8 cellular contexts compared by ENCODE assay signal in genomic region chr9:37902804-37903580, GRCh38. TPM values are rescaled to one million over a fixed set of nuclear protein-coding genes. Genes with fewer than 3 reads are reported as not detected.
DNase-seq lines count a peak whose midpoint lies in the region; ATAC-seq and TF ChIP-seq lines count a peak whose summit lies in the region.

No MANE protein-coding gene starts in this region.

- POLR2A ChIA-PET in SK-N-SH (lab: Yijun Ruan, JAX), result no interaction called here

- no peak overlapping the region for H3K18ac ChIP-seq in neuronal stem cell (ENCODE audit: low read length)

- no peaks in the 10 kb centered on the region for H3K27me3 ChIP-seq in cardiac muscle cell
- H3K27me3 ChIP-seq in SK-N-SH (ENCODE audit: insufficient read depth), result no peaks in the 10 kb centered on the region
- H3K27me3 ChIP-seq in neuronal stem cell (ENCODE audit: control insufficient read depth in 3 of 3, insufficient read depth in 3 of 3, low read depth in 1 of 3, low read length in 3 of 3), result no peaks in the 10 kb centered on the region

- H3K4me1 ChIP-seq in cardiac muscle cell (ENCODE audit: low read depth) (peaks cover 10% of the 10 kb centered on the region), SK-N-SH (ENCODE audit: control insufficient read depth in 1 of 2, insufficient read depth in 2 of 2, low read depth in 1 of 2, low read length in 1 of 2) (peaks cover 4 to 22% of the 10 kb centered on the region in 2 experiments; a peak in 3 of 4 replicates), neuronal stem cell (ENCODE audit: control insufficient read depth in 2 of 2, insufficient read depth in 1 of 2, low read depth in 1 of 2, low read length in 2 of 2) (peaks cover 8 to 14% of the 10 kb centered on the region in 2 donors)

- H4K91ac ChIP-seq in neuronal stem cell (ENCODE audit: low read depth, low read length, poor library complexity), result no peak overlapping the region

- H3K79me2 ChIP-seq in SK-N-SH (ENCODE audit: insufficient read depth), result peaks cover 47% of the 10 kb centered on the region

- H3K4me2 ChIP-seq in SK-N-SH (peak overlapping the region; percentile 82), neuronal stem cell (ENCODE audit: insufficient read depth, low read length, poor library complexity, severe bottlenecking) (peak overlapping the region; percentile 75)

- no peak overlapping the region for H4K8ac ChIP-seq in neuronal stem cell (ENCODE audit: low read depth, low read length)

- no peak for TF ChIP-seq EP300 in SK-N-SH (IDR thresholded peaks at IDR 0.05; ENCODE audit: borderline replicate concordance in 1 of 2, low read depth in 1 of 2, low read length in 1 of 2)

- H3K4ac ChIP-seq in neuronal stem cell (ENCODE audit: low read length), result no peak overlapping the region

- no peaks in the 10 kb centered on the region for H4K20me1 ChIP-seq in SK-N-SH (ENCODE audit: insufficient read depth)

- TF ChIP-seq CTCF in cardiac muscle cell (IDR thresholded peaks at IDR 0.05; ENCODE audit: low read depth, low read length) (no peak), SK-N-SH (IDR thresholded peaks at IDR 0.05) (no peak)

- WGBS in SK-N-SH (ENCODE audit: low lambda C conversion rate), result 7% methylated on average over 13 of the region's 14 CpGs
- no CpG with 5 or more reads among the region's 14 CpGs for WGBS in neuronal stem cell (ENCODE audit: extremely low coverage in 2 of 2, insufficient read length in 2 of 2, insufficient replicate concordance in 1 of 2), 2 donors

- H2BK12ac ChIP-seq in neuronal stem cell (ENCODE audit: low read length), result no peak overlapping the region

- H3K36me3 ChIP-seq in cardiac muscle cell, result peaks cover 10% of the 10 kb centered on the region
- peaks cover 0 to 5% of the 10 kb centered on the region in 2 experiments for H3K36me3 ChIP-seq in SK-N-SH (replicated peaks in 1 of 2; ENCODE audit: control insufficient read depth in 1 of 2, insufficient read depth in 2 of 2, low read length in 1 of 2)
- H3K36me3 ChIP-seq in neuronal stem cell (replicated peaks in 1 of 2; ENCODE audit: control insufficient read depth in 2 of 2, insufficient read depth in 2 of 2, low read length in 2 of 2), result peaks cover 5 to 30% of the 10 kb centered on the region in 2 donors

- H2BK15ac ChIP-seq in neuronal stem cell (ENCODE audit: low read length), result no peak overlapping the region

- H3K79me1 ChIP-seq in neuronal stem cell (ENCODE audit: low read depth, low read length), result no peaks in the 10 kb centered on the region

- H3F3A ChIP-seq in SK-N-SH (replicated peaks; ENCODE audit: insufficient read depth), result peaks cover 5% of the 10 kb centered on the region

- H3K4me3 ChIP-seq in cardiac muscle cell, result peak overlapping the region; percentile 75
- peak overlapping the region; percentile 75 to 93 for H3K4me3 ChIP-seq in SK-N-SH (ENCODE audit: low read depth in 2 of 2, low read length in 1 of 2)
- peak overlapping the region; percentile 68 to 95 for H3K4me3 ChIP-seq in neuronal stem cell (ENCODE audit: low read length in 2 of 2)

- H3K23ac ChIP-seq in neuronal stem cell (ENCODE audit: low read depth, low read length, poor library complexity), result no peak overlapping the region

- TF ChIP-seq RAD21 in SK-N-SH (IDR thresholded peaks at IDR 0.05; ENCODE audit: low read length), result no peak

- H3K9ac ChIP-seq in SK-N-SH (peak overlapping the region; percentile 56), neuronal stem cell (ENCODE audit: low read depth, low read length, poor library complexity) (peak overlapping the region; percentile 96)

- intact Hi-C loops in Right ventricle myocardium inferior (cut with DNase I), result loop anchor here (5.0 to 10.0 kb wide), 2 partner anchors 98 to 529 kb away; partner anchors contain the start of gene DCAF10
- intact Hi-C loops in posterior vena cava (cut with DNase I), result no loop called here

- H3K14ac ChIP-seq in neuronal stem cell (ENCODE audit: low read length), result no peak overlapping the region

- ATAC-seq in Right ventricle myocardium inferior (no peak), HG03025 (IDR thresholded peaks at IDR 0.05; ENCODE audit: low FRiP score, unreplicated experiment) (peak; percentile 2), esophagus mucosa (peak; percentile 2)

- H2BK120ac ChIP-seq in neuronal stem cell (ENCODE audit: low read depth, low read length), result no peak overlapping the region

- H3K27ac ChIP-seq in cardiac muscle cell (peak overlapping the region; percentile 78), SK-N-SH (ENCODE audit: low read depth in 2 of 2, low read length in 1 of 2) (peak overlapping the region; percentile 56 to 78), neuronal stem cell (replicated peaks; ENCODE audit: low read length) (no peak overlapping the region)

- H2BK5ac ChIP-seq in neuronal stem cell (ENCODE audit: low read length), result no peak overlapping the region

- CTCF ChIA-PET in SK-N-SH (lab: Yijun Ruan, JAX), result interaction anchor here (0.7 to 5.0 kb wide), 5 partner anchors 11 to 240 kb away, joined by 3 to 31 read pairs (median 3); no protein-coding TSS in a partner anchor

- H2AK5ac ChIP-seq in neuronal stem cell (ENCODE audit: low read depth, low read length), result no peak overlapping the region

- H2AFZ ChIP-seq in SK-N-SH (ENCODE audit: low read depth), result peak overlapping the region; percentile 64; the same call in 1 of the 2 replicates
- H2AFZ ChIP-seq in neuronal stem cell (ENCODE audit: low read length), result peak overlapping the region; percentile 100

- in situ Hi-C loops in KBM-7 (cut with MboI; ENCODE audit: low pct_unique_long_range_greater_than_20kb, low sequenced_read_pairs), result loop anchor here (10.0 to 25.0 kb wide), 2 partner anchors 162 to 434 kb away; partner anchors contain the start of gene SHB

- H3K9me3 ChIP-seq in cardiac muscle cell (ENCODE audit: low read depth), result no peaks in the 10 kb centered on the region
- H3K9me3 ChIP-seq in SK-N-SH, result no peaks in the 10 kb centered on the region
- no peaks in the 10 kb centered on the region for H3K9me3 ChIP-seq in neuronal stem cell (replicated peaks in 1 of 2; ENCODE audit: control insufficient read depth in 2 of 2, insufficient read depth in 1 of 2, low read depth in 1 of 2, low read length in 2 of 2)

- no peaks in the 10 kb centered on the region for H3K9me2 ChIP-seq in SK-N-SH

- DNase-seq in cardiac muscle cell (ENCODE audit: low read depth in 1 of 2, low spot score in 1 of 2) (peak in 1 of 2 donors; percentile 43), Right ventricle myocardium inferior (ENCODE audit: missing footprints) (no peak), SK-N-SH (no peak), neuronal stem cell (ENCODE audit: low spot score) (peak; percentile 23), posterior vena cava (ENCODE audit: low spot score) (no peak), KBM-7 (no peak)

TF ChIP-seq in SK-N-SH, 30 proteins besides CTCF, POLR2A, EP300 and RAD21 (continues in another document):
- TF ChIP-seq MAX (IDR thresholded peaks at IDR 0.05; ENCODE audit: low read depth) (no peak), GATA2 (CRISPR knock-in tag; IDR thresholded peaks at IDR 0.05) (no peak), POLR2AphosphoS5 (IDR thresholded peaks at IDR 0.05; ENCODE audit: low read depth, low read length) (no peak), ELF1 (IDR thresholded peaks at IDR 0.05) (no peak), REST (IDR thresholded peaks at IDR 0.05; ENCODE audit: low read depth, low read length) (no peak), CHD2 (IDR thresholded peaks at IDR 0.05; ENCODE audit: low read length, partially characterized antibody) (no peak), EZH2phosphoT487 (IDR thresholded peaks at IDR 0.05; ENCODE audit: borderline replicate concordance, low read depth) (no peak), JUND (IDR thresholded peaks at IDR 0.05) (no peak)
- TF ChIP-seq, protein P1, sequence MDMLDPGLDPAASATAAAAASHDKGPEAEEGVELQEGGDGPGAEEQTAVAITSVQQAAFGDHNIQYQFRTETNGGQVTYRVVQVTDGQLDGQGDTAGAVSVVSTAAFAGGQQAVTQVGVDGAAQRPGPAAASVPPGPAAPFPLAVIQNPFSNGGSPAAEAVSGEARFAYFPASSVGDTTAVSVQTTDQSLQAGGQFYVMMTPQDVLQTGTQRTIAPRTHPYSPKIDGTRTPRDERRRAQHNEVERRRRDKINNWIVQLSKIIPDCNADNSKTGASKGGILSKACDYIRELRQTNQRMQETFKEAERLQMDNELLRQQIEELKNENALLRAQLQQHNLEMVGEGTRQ (IDR thresholded peaks at IDR 0.05; ENCODE audit: borderline replicate concordance, low read depth, low read length), result no peak

RNA-seq across cellular contexts. Expression of gene SLC25A51, which starts 0.9 kb away (rescaled TPM):
- total RNA-seq in cardiac muscle cell (17.0 and 21.1 TPM in 2 replicates), Right ventricle myocardium inferior (22.0 TPM), esophagus mucosa (20.8 TPM), posterior vena cava (10 to 100 TPM; 28.1 to 28.6 TPM)
- polyA plus RNA-seq in cardiac muscle cell (13.0 and 14.1 TPM in 2 replicates), SK-N-SH (2012; rRNA removed) (13.3 and 14.9 TPM in 2 replicates)
- polyA plus RNA-seq in SK-N-SH (2012; cell fraction: cytosol; rRNA removed), result 13.0 and 16.1 TPM in 2 replicates
- 15.7 and 22.1 TPM in 2 replicates for polyA plus RNA-seq in SK-N-SH (2012; cell fraction: nucleus; rRNA removed)
- 16.4 TPM for polyA plus RNA-seq in neuronal stem cell (2013, experiment 1 of 2)
- 16.6 TPM for polyA plus RNA-seq in neuronal stem cell (2013, experiment 2 of 2)
